Comparison of ENCODE assay signal across 8 cellular contexts in the genomic region with DNA sequence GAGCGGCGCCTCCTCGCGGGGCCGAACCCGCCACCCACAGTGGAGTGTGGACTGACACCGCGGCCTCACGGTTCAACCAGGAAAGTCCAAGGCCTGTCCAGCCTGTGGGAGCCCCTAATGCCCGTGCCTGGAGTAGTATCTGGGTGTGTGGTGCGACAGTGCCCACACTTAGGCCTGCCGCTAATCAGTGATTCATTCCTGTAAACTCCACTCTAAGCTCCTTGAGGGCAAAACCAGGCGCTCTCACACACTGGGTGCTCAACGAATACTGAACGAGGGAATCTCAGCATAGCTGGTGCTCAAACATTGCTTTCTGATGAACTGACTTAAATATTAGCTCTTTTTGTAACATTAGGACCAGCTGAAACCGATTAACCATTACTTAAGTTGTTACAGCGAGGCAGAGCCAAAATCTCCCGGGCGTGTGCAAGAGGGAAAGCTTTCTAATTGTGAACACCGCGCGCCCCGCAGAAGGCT. TPM values are rescaled to one million over a fixed set of nuclear protein-coding genes. Genes with fewer than 3 reads are reported as not detected.
DNase-seq lines count a peak whose midpoint lies in the region; ATAC-seq and TF ChIP-seq lines count a peak whose summit lies in the region.

No MANE protein-coding gene starts in this region.

- ATAC-seq in GM18505 (IDR thresholded peaks at IDR 0.05; ENCODE audit: unreplicated experiment) = peak; percentile 18
- peak; percentile 17 for ATAC-seq in HG02885 (IDR thresholded peaks at IDR 0.05; ENCODE audit: poor library complexity, unreplicated experiment)
- no peak for ATAC-seq in GM21737 (IDR thresholded peaks at IDR 0.05; ENCODE audit: unreplicated experiment)

- no peak for TF ChIP-seq POLR2A in GM18505 (IDR thresholded peaks at IDR 0.05; ENCODE audit: borderline replicate concordance, extremely low read depth, insufficient read depth, insufficient read length)
- no peak for TF ChIP-seq POLR2A in ovary (IDR thresholded peaks at IDR 0.05)

- no peaks in the 10 kb centered on the region for H3K36me3 ChIP-seq in ovary

- TF ChIP-seq CTCF in VCaP (conservative IDR thresholded peaks at IDR 0.05) (no peak), foreskin fibroblast (IDR thresholded peaks at IDR 0.05; ENCODE audit: low read depth, low read length) (no peak), ovary (IDR thresholded peaks at IDR 0.05) (no peak)

- no peak for TF ChIP-seq EP300 in ovary (IDR thresholded peaks at IDR 0.05)

- H3K4me3 ChIP-seq in foreskin fibroblast (ENCODE audit: low read depth in 1 of 2, low read length in 2 of 2) (peak overlapping the region; percentile 66 to 67), ovary (peak overlapping the region; percentile 81)

- H3K27me3 ChIP-seq in ovary = no peaks in the 10 kb centered on the region

- intact Hi-C loops in ovary (cut with DNase I) = no loop called here

- no peaks in the 10 kb centered on the region for H3K4me1 ChIP-seq in ovary (ENCODE audit: insufficient read depth)

- DNase-seq in foreskin fibroblast (peak; percentile 51 to 77), ovary (peak in 2 of 5 donors; percentile 34 to 41), NCI-H1092 (lab: John Stamatoyannopoulos, UW) (no peak), NCI-H1436 (lab: John Stamatoyannopoulos, UW) (no peak)

- 29 to 34% (median 33%) methylated on average over 19 to 23 of the region's 23 CpGs for WGBS in ovary, 3 donors

- H3K9me3 ChIP-seq in ovary = no peaks in the 10 kb centered on the region

- H3K27ac ChIP-seq in VCaP = peak overlapping the region; percentile 35; the same call in 1 of the 2 replicates
- peak overlapping the region; percentile 92 to 98 for H3K27ac ChIP-seq in ovary

RNA-seq across cellular contexts. Expression of gene GSDME, which starts 0.6 kb away (rescaled TPM):
- total RNA-seq in ovary = 10 to 100 TPM; 14.3 to 37.0 (median 31.2) TPM
- 10 to 100 TPM; 20.3 to 29.2 TPM for polyA plus RNA-seq in ovary

Comparison
In these comparisons a context has a peak if more than half of its experiments do, and no peak if none do; other contexts are left out.
1. DNase-seq: peak in foreskin fibroblast (2 of 2); none in NCI-H1092 (single experiment) and NCI-H1436 (single experiment).